Comparison of ENCODE assay signal across 2 cellular contexts in genomic region chr20:47348539-47349142, GRCh38.
TF ChIP-seq lines count a peak whose summit lies in the region.

No MANE protein-coding gene starts in this region.

TF ChIP-seq in SK-N-SH, 30 proteins besides CTCF, POLR2A, EP300 and RAD21:
- TF ChIP-seq TCF12 (IDR thresholded peaks at IDR 0.05) (no peak), POLR2AphosphoS5 (IDR thresholded peaks at IDR 0.05; ENCODE audit: low read depth, low read length) (no peak), PBX3 (IDR thresholded peaks at IDR 0.05) (no peak), ZBTB33 (IDR thresholded peaks at IDR 0.05; ENCODE audit: borderline replicate concordance, low read depth) (no peak), YY1 (IDR thresholded peaks at IDR 0.05; ENCODE audit: low read depth) (no peak), MAX (IDR thresholded peaks at IDR 0.05; ENCODE audit: low read depth) (no peak), CHD2 (IDR thresholded peaks at IDR 0.05; ENCODE audit: low read length, partially characterized antibody) (no peak), JUND (IDR thresholded peaks at IDR 0.05) (no peak), TEAD4 (IDR thresholded peaks at IDR 0.05; ENCODE audit: borderline replicate concordance, insufficient read depth) (no peak), NFIC (IDR thresholded peaks at IDR 0.05; ENCODE audit: borderline replicate concordance) (no peak), ELF1 (IDR thresholded peaks at IDR 0.05) (no peak), FOSL2 (IDR thresholded peaks at IDR 0.05; ENCODE audit: borderline replicate concordance, low read depth) (no peak), FOXM1 (IDR thresholded peaks at IDR 0.05; ENCODE audit: low read depth) (no peak), RXRA (IDR thresholded peaks at IDR 0.05; ENCODE audit: borderline replicate concordance, low read depth) (no peak), EZH2phosphoT487 (IDR thresholded peaks at IDR 0.05; ENCODE audit: borderline replicate concordance, low read depth) (no peak), FOXJ3 (CRISPR knock-in tag; IDR thresholded peaks at IDR 0.05) (no peak), MXI1 (IDR thresholded peaks at IDR 0.05; ENCODE audit: low read depth, low read length) (no peak), NRF1 (IDR thresholded peaks at IDR 0.05; ENCODE audit: low read depth, low read length) (no peak), RFX5 (IDR thresholded peaks at IDR 0.05; ENCODE audit: low read length) (no peak)
- TF ChIP-seq, protein P1, sequence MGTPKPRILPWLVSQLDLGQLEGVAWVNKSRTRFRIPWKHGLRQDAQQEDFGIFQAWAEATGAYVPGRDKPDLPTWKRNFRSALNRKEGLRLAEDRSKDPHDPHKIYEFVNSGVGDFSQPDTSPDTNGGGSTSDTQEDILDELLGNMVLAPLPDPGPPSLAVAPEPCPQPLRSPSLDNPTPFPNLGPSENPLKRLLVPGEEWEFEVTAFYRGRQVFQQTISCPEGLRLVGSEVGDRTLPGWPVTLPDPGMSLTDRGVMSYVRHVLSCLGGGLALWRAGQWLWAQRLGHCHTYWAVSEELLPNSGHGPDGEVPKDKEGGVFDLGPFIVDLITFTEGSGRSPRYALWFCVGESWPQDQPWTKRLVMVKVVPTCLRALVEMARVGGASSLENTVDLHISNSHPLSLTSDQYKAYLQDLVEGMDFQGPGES (IDR thresholded peaks at IDR 0.05; ENCODE audit: low read depth, low read length), result no peak

TF ChIP-seq in SK-N-SH treated with all-trans-retinoic acid at 6 μM for 48 hours, 23 proteins besides CTCF, POLR2A, EP300 and RAD21:
- TF ChIP-seq SNAI2 (CRISPR knock-in tag; IDR thresholded peaks at IDR 0.05) (no peak), RARB (CRISPR knock-in tag; IDR thresholded peaks at IDR 0.05) (no peak), ZC3H10 (CRISPR knock-in tag; IDR thresholded peaks at IDR 0.05) (no peak), ZFP3 (CRISPR knock-in tag; IDR thresholded peaks at IDR 0.05) (no peak)
TF ChIP-seq in SK-N-SH treated with all-trans-retinoic acid at 6 μM for 48 hours: peak in this region for 0.
